ENCODE assay signal across 22 cellular contexts in genomic region chr11:83982825-83983224, GRCh38.
"Had no signal": no experiment of that assay in that cellular context is flagged by ENCODE, and none has a peak within 500 bp of the region (broad histone marks: within the 10 kb centered on the region; RNA-seq: fewer than 3 reads in every experiment).

No MANE protein-coding gene starts in this region.

- DNase-seq: activated B cell treated with CpG ODN at 0.5 μM for 24 hours; activated CD4-positive, alpha-beta T cell treated with anti-CD3 and anti-CD28 coated beads for 1 hour; activated CD4-positive, alpha-beta T cell treated with anti-CD3 and anti-CD28 coated beads, Interleukin-2, amount 10 ng/mL, durations not matched to agents 24 days and 14 days; activated CD4-positive, alpha-beta T cell treated with anti-CD3 and anti-CD28 coated beads, Interleukin-2, amount 50 U/mL, for 48 hours; activated CD8-positive, alpha-beta memory T cell treated with anti-CD3 and anti-CD28 coated beads, Interleukin-2, amount 10 ng/mL, durations not matched to agents 7 days and 5 days; activated gamma-delta T cell; activated naive CD4-positive, alpha-beta T cell treated with anti-CD3 and anti-CD28 coated beads for 36 hours; activated T-cell treated with anti-CD3 and anti-CD28 coated beads, Interleukin-2, amount 50 U/mL, for 24 hours; amygdala; brain microvascular endothelial cell; Karpas-422; NCI-H1048; NCI-H2029; NCI-H2227 treated with DMSO at 0.1 percent for 48 hours; NCI-H446 treated with DMSO at 0.1 percent for 48 hours; NCI-H524 treated with DMSO at 0.1 percent for 48 hours; NCI-H82; OCI-M1; RPMI8226; T-cell; T-helper 2 cell; T1000 had no signal
